In genomic region chr11:109788969-109789490, GRCh38 we compare ENCODE assay signal across 19 cellular contexts.
"Had no signal": no experiment of that assay in that cellular context is flagged by ENCODE, and none has a peak within 500 bp of the region (broad histone marks: within the 10 kb centered on the region; RNA-seq: fewer than 3 reads in every experiment).

No MANE protein-coding gene starts in this region.

- H3K4me1 Mint-ChIP-seq: T-cell had no signal

- H3K9me3 Mint-ChIP-seq: T-cell; T-helper 1 cell treated with Interleukin-12 subunit alpha and Interleukin-12 subunit beta and Interleukin-4 antibody, amounts not matched to agents 30 μg/mL and 1 μg/mL, for 36 hours had no signal

- H3K4me3 Mint-ChIP-seq: T-cell; T-helper 1 cell treated with Interleukin-12 subunit alpha and Interleukin-12 subunit beta and Interleukin-4 antibody, amounts not matched to agents 30 μg/mL and 1 μg/mL, for 36 hours had no signal

- H3K36me3 Mint-ChIP-seq: T-cell had no signal

- H3K27ac ChIP-seq: RWPE1 had no signal

- H3K36me3 ChIP-seq: MG63 had no signal

- ATAC-seq: Panc1, PC-3, T-cell had no signal

- DNase-seq: Karpas-422, KG1, MG63, NCI-H1092 treated with DMSO at 0.1 percent for 48 hours, NCI-H1436, NCI-H187, NCI-H2029, NCI-H2081 treated with DMSO at 0.1 percent for 48 hours, NCI-H2227 treated with DMSO at 0.1 percent for 48 hours, NCI-H524, NCI-H526 treated with DMSO at 0.1 percent for 48 hours, NCI-H748 treated with DMSO at 0.1 percent for 48 hours, PC-3, SHP77, SW 1271, T-cell had no signal

- H3K27me3 Mint-ChIP-seq: T-cell had no signal

- H3K27me3 ChIP-seq: MG63 had no signal

- H3K4me3 ChIP-seq: MG63 had no signal

- H3K27ac Mint-ChIP-seq: T-cell; T-helper 1 cell treated with Interleukin-12 subunit alpha and Interleukin-12 subunit beta and Interleukin-4 antibody, amounts not matched to agents 30 μg/mL and 1 μg/mL, for 36 hours had no signal
